ENCODE assay signal across 10 cellular contexts in the genomic region with DNA sequence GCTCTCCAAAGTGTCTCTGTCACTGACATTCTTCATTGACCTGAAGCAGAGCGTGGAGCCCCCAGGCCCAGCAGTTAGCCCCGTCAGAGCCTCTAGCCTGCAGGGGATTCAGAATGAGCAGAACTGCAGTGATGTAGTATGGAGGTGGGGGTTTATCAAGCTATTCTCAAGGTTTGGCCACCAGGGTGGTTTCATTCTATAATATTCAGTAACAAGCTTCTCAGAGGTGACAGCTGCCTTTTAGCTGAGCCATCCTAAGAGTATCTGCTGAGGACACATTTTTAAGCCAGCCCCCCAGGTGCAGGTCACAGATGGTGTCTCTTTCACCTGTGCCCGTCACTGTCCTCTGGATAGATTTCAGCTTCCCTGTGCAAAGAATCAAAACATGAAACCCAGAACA. TPM values are rescaled to one million over a fixed set of nuclear protein-coding genes. Genes with fewer than 3 reads are reported as not detected.
DNase-seq lines count a peak whose midpoint lies in the region; ATAC-seq lines count a peak whose summit lies in the region.
"Had no signal": no experiment of that assay in that cellular context is flagged by ENCODE, and none has a peak within 500 bp of the region (broad histone marks: within the 10 kb centered on the region; RNA-seq: fewer than 3 reads in every experiment).

No MANE protein-coding gene starts in this region.

- ATAC-seq in activated CD8-positive, alpha-beta memory T cell treated with anti-CD3 and anti-CD28 coated beads, Interleukin-2, amount 10 ng/mL, durations not matched to agents 7 days and 5 days: peak; percentile 15
- ATAC-seq in HG03139 (IDR thresholded peaks at IDR 0.05; ENCODE audit: unreplicated experiment) (peak; percentile 32), GM21390 (IDR thresholded peaks at IDR 0.05; ENCODE audit: unreplicated experiment) (no peak)
- peak; percentile 47 for ATAC-seq in stimulated activated naive CD8-positive, alpha-beta T cell treated with anti-CD3 and anti-CD28 coated beads, Interleukin-15, amount 100 ng/mL, for 72 hours

- peaks cover 8% of the 10 kb centered on the region for H3K36me3 Mint-ChIP-seq in activated CD8-positive, alpha-beta memory T cell treated with anti-CD3 and anti-CD28 coated beads, Interleukin-2, amount 10 ng/mL, durations not matched to agents 7 days and 5 days
- peaks cover 37% of the 10 kb centered on the region for H3K36me3 Mint-ChIP-seq in activated naive CD8-positive, alpha-beta T cell treated with anti-CD3 and anti-CD28 coated beads for 36 hours

- peak overlapping the region; percentile 93 for H3K27ac Mint-ChIP-seq in activated CD8-positive, alpha-beta memory T cell treated with anti-CD3 and anti-CD28 coated beads, Interleukin-2, amount 10 ng/mL, durations not matched to agents 7 days and 5 days
- H3K27ac Mint-ChIP-seq in activated naive CD8-positive, alpha-beta T cell treated with anti-CD3 and anti-CD28 coated beads for 36 hours: peak overlapping the region; percentile 84
- peak overlapping the region; percentile 89 to 96 for H3K27ac Mint-ChIP-seq in stimulated activated naive CD8-positive, alpha-beta T cell treated with anti-CD3 and anti-CD28 coated beads, Interleukin-15, amount 100 ng/mL, for 72 hours

- no peaks in the 10 kb centered on the region for H3K9me3 Mint-ChIP-seq in activated CD8-positive, alpha-beta memory T cell treated with anti-CD3 and anti-CD28 coated beads, Interleukin-2, amount 10 ng/mL, durations not matched to agents 7 days and 5 days (ENCODE audit: low read depth)
- H3K9me3 Mint-ChIP-seq in activated naive CD8-positive, alpha-beta T cell treated with anti-CD3 and anti-CD28 coated beads for 36 hours: peaks cover 3% of the 10 kb centered on the region
- no peaks in the 10 kb centered on the region for H3K9me3 Mint-ChIP-seq in stimulated activated naive CD8-positive, alpha-beta T cell treated with anti-CD3 and anti-CD28 coated beads, Interleukin-15, amount 100 ng/mL, for 72 hours

- H3K27me3 Mint-ChIP-seq in activated CD8-positive, alpha-beta memory T cell treated with anti-CD3 and anti-CD28 coated beads, Interleukin-2, amount 10 ng/mL, durations not matched to agents 7 days and 5 days: no peaks in the 10 kb centered on the region
- no peaks in the 10 kb centered on the region for H3K27me3 Mint-ChIP-seq in activated naive CD8-positive, alpha-beta T cell treated with anti-CD3 and anti-CD28 coated beads for 36 hours
- no peaks in the 10 kb centered on the region for H3K27me3 Mint-ChIP-seq in stimulated activated naive CD8-positive, alpha-beta T cell treated with anti-CD3 and anti-CD28 coated beads, Interleukin-15, amount 100 ng/mL, for 72 hours

- DNase-seq in activated CD8-positive, alpha-beta memory T cell treated with anti-CD3 and anti-CD28 coated beads, Interleukin-2, amount 10 ng/mL, durations not matched to agents 7 days and 5 days: no peak
- no peak for DNase-seq in activated CD8-positive, alpha-beta memory T cell treated with anti-CD3 and anti-CD28 coated beads, Interleukin-2, amount 50 U/mL, for 48 hours
- no peak for DNase-seq in activated naive CD8-positive, alpha-beta T cell treated with anti-CD3 and anti-CD28 coated beads for 36 hours
- DNase-seq in stimulated activated naive CD8-positive, alpha-beta T cell treated with anti-CD3 and anti-CD28 coated beads, Interleukin-15, amount 100 ng/mL, for 72 hours: no peak
- DNase-seq in GM19238 (ENCODE audit: insufficient read length, low spot score): no peak
- no peak for DNase-seq in superior temporal gyrus (ENCODE audit: extremely low spot score)
- DNase-seq: ACHN, MV-4-11 had no signal

- H3K4me1 Mint-ChIP-seq in activated CD8-positive, alpha-beta memory T cell treated with anti-CD3 and anti-CD28 coated beads, Interleukin-2, amount 10 ng/mL, durations not matched to agents 7 days and 5 days: peaks cover 93% of the 10 kb centered on the region
- H3K4me1 Mint-ChIP-seq in activated naive CD8-positive, alpha-beta T cell treated with anti-CD3 and anti-CD28 coated beads for 36 hours: peaks cover 89% of the 10 kb centered on the region
- peaks cover 98% of the 10 kb centered on the region for H3K4me1 Mint-ChIP-seq in stimulated activated naive CD8-positive, alpha-beta T cell treated with anti-CD3 and anti-CD28 coated beads, Interleukin-15, amount 100 ng/mL, for 72 hours

- peak overlapping the region; percentile 66 for H3K4me3 Mint-ChIP-seq in activated CD8-positive, alpha-beta memory T cell treated with anti-CD3 and anti-CD28 coated beads, Interleukin-2, amount 10 ng/mL, durations not matched to agents 7 days and 5 days
- H3K4me3 Mint-ChIP-seq in activated naive CD8-positive, alpha-beta T cell treated with anti-CD3 and anti-CD28 coated beads for 36 hours: peak overlapping the region; percentile 73
- peak overlapping the region; percentile 76 to 85 for H3K4me3 Mint-ChIP-seq in stimulated activated naive CD8-positive, alpha-beta T cell treated with anti-CD3 and anti-CD28 coated beads, Interleukin-15, amount 100 ng/mL, for 72 hours

- CTCF ChIA-PET in activated CD8-positive, alpha-beta memory T cell treated with anti-CD3 and anti-CD28 coated beads, Interleukin-2, amount 10 ng/mL, durations not matched to agents 7 days and 5 days (lab: Charles Lee): interaction anchor here (0.8 to 5.7 kb wide), 11 partner anchors 9 to 48 kb away, joined by 3 to 40 read pairs (median 4); a partner anchor contains a TSS

RNA-seq across cellular contexts. Expression of a gene that starts 31.9 kb away (rescaled TPM):
- 10 to 100 TPM; 42.6 to 49.8 TPM for total RNA-seq in activated CD8-positive, alpha-beta memory T cell treated with anti-CD3 and anti-CD28 coated beads, Interleukin-2, amount 10 ng/mL, durations not matched to agents 7 days and 5 days
- 10 to 100 TPM; 39.2 to 39.8 TPM for total RNA-seq in activated naive CD8-positive, alpha-beta T cell treated with anti-CD3 and anti-CD28 coated beads for 36 hours
